1 cellular context compared by ENCODE assay signal in the genomic region with DNA sequence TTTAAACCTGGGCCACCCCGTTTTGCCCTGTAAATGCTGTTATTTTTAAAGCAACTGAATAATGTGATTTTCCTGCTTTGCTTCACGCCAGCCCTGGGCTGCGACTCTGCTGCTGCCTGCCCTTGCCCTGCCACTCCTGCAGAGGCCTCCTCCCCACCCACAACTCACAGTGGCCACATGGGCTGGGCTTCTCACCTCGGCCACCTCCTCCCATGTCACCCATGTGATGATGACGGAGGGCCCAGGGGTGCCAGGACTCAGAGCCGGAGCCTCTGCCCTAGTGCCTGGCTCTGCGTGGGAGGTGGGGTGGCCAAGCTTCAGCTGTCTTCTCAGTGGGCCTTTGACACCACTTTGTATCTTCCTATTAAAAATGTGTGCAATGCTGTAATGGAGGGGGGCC.
TF ChIP-seq lines count a peak whose summit lies in the region.

No MANE protein-coding gene starts in this region.

TF ChIP-seq in HEK293T, 16 proteins besides CTCF, POLR2A, EP300 and RAD21 (continued from another document):
- TF ChIP-seq FOXK2 (IDR thresholded peaks at IDR 0.05) (no peak), SP1 (IDR thresholded peaks at IDR 0.05) (no peak), ZNF384 (IDR thresholded peaks at IDR 0.05) (no peak), SUZ12 (IDR thresholded peaks at IDR 0.05) (no peak)
